In genomic region chr2:9999693-10000092, GRCh38 we compare ENCODE assay signal across 20 cellular contexts.
"Had no signal": no experiment of that assay in that cellular context is flagged by ENCODE, and none has a peak within 500 bp of the region (broad histone marks: within the 10 kb centered on the region; RNA-seq: fewer than 3 reads in every experiment).

No MANE protein-coding gene starts in this region.

- FAIRE-seq: colon, endothelial cell of umbilical vein, frontal cortex, kidney had no signal

- H3K9me3 ChIP-seq: esophagus muscularis mucosa, gastroesophageal sphincter, heart left ventricle, left ventricle myocardium inferior, lower lobe of right lung, mucosa of descending colon had no signal

- DNase-seq: cortex of kidney; effector CD4-positive, alpha-beta T cell; effector memory CD4-positive, alpha-beta T cell; foreskin keratinocyte; heart left ventricle; hypothalamus; immature natural killer cell; kidney; kidney glomerular epithelial cell; left colon; left ventricle myocardium inferior; lower lobe of right lung; mesenchymal stem cell had no signal

- H3K4me3 ChIP-seq: esophagus muscularis mucosa, gastroesophageal sphincter, heart left ventricle, hepatocyte, left ventricle myocardium inferior, lower lobe of right lung, mucosa of descending colon had no signal

- H3K36me3 ChIP-seq: esophagus muscularis mucosa, gastroesophageal sphincter, heart left ventricle, left ventricle myocardium inferior, lower lobe of right lung had no signal

- H3K27ac ChIP-seq: esophagus muscularis mucosa, foreskin keratinocyte, gastroesophageal sphincter, heart left ventricle, hepatocyte, left ventricle myocardium inferior, lower lobe of right lung had no signal

- H3K27me3 ChIP-seq: esophagus muscularis mucosa, foreskin keratinocyte, gastroesophageal sphincter, heart left ventricle, hepatocyte had no signal

- H3K4me1 ChIP-seq: foreskin keratinocyte had no signal

- ATAC-seq: foreskin keratinocyte, gastroesophageal sphincter, heart left ventricle, left colon, lower lobe of right lung, mucosa of descending colon had no signal
